Comparison of ENCODE assay signal across 23 cellular contexts in the genomic region with DNA sequence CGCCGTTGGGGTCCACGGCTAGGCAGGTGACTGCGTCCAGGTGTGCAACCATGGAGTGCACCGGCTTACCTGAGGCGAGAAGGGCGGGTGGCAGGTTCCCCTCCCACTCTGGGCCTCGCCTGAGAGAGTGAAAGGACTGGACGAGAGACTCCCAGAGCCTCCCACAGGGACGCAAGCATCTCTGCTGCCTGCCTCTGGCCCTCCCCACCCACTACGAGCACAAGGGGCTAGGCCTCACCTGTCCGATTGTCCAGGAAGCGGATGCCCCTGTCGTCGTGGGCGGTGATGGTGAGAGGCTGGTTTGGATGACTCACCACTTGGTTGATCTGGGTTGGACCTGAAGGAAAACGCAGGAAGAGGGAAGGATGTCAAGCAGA. TPM values are rescaled to one million over a fixed set of nuclear protein-coding genes. Genes with fewer than 3 reads are reported as not detected.
DNase-seq lines count a peak whose midpoint lies in the region; ATAC-seq, FAIRE-seq and TF ChIP-seq lines count a peak whose summit lies in the region.
"Had no signal": no experiment of that assay in that cellular context is flagged by ENCODE, and none has a peak within 500 bp of the region (broad histone marks: within the 10 kb centered on the region; RNA-seq: fewer than 3 reads in every experiment).

No MANE protein-coding gene starts in this region.

- peak overlapping the region; percentile 82 for H3K4me3 Mint-ChIP-seq in natural killer cell
- H3K4me3 Mint-ChIP-seq: HFFc6, nephron progenitor cell had no signal

- no peak overlapping the region for H3K27ac ChIP-seq in A549
- H3K27ac ChIP-seq in HEK293 (ENCODE audit: extremely low read depth, low read depth, low read length) = no peak overlapping the region
- peak overlapping the region; percentile 34 for H3K27ac ChIP-seq in angular gyrus (ENCODE audit: low read depth, low read length)
- no peak overlapping the region for H3K27ac ChIP-seq in smooth muscle cell (ENCODE audit: low read depth)
- H3K27ac ChIP-seq: SJCRH30, transverse colon had no signal

- no peak for TF ChIP-seq RAD21 in A549 (conservative IDR thresholded peaks at IDR 0.05 in 1 of 2, IDR thresholded peaks at IDR 0.05 in 1 of 2)

- no peak overlapping the region for H3K9ac ChIP-seq in smooth muscle cell (ENCODE audit: low read depth)

- H3K79me2 ChIP-seq in smooth muscle cell (ENCODE audit: low read depth) = no peaks in the 10 kb centered on the region

- H3K27ac Mint-ChIP-seq in natural killer cell = peak overlapping the region; percentile 29 to 71
- H3K27ac Mint-ChIP-seq: HFFc6 had no signal

- POLR2A ChIA-PET in A549 (lab: Yijun Ruan, JAX) (no interaction called here), HEK293 (lab: Yijun Ruan, JAX) (no interaction called here)

- H4K20me1 ChIP-seq in smooth muscle cell (ENCODE audit: low read depth) = peaks cover 20% of the 10 kb centered on the region

- WGBS in A549 (ENCODE audit: missing lambda C conversion rate) = 89% methylated on average over 14 of the region's 17 CpGs
- 89% methylated on average over 17 of the region's 17 CpGs for WGBS in smooth muscle cell (ENCODE audit: low lambda C conversion rate)

- TF ChIP-seq CTCF in A549 (IDR thresholded peaks at IDR 0.05) (no peak), HEK293 (tag by site-specific recombination; IDR thresholded peaks at IDR 0.05) (no peak; the same call in 1 of the 2 replicates), natural killer cell (IDR thresholded peaks at IDR 0.05) (no peak), smooth muscle cell (IDR thresholded peaks at IDR 0.05; ENCODE audit: borderline replicate concordance, insufficient read depth, poor library complexity, severe bottlenecking) (no peak)

- no peaks in the 10 kb centered on the region for H3K27me3 Mint-ChIP-seq in natural killer cell (ENCODE audit: low read depth in 2 of 2)

- FAIRE-seq in A549 (lab: Jason Lieb, UNC) = no peak
- FAIRE-seq: endometrium, G401.6 had no signal

- no peaks in the 10 kb centered on the region for H3K9me3 ChIP-seq in A549
- no peaks in the 10 kb centered on the region for H3K9me3 ChIP-seq in HEK293 (ENCODE audit: control insufficient read depth, insufficient read depth, low read depth, low read length)
- no peaks in the 10 kb centered on the region for H3K9me3 ChIP-seq in smooth muscle cell (replicated peaks; ENCODE audit: low read depth)
- H3K9me3 ChIP-seq: SJCRH30, transverse colon had no signal

- CTCF ChIA-PET in A549 (lab: Yijun Ruan, JAX) (interaction anchor here (1.4 to 12.9 kb wide), 5 partner anchors 7 to 60 kb away, joined by 6 to 205 read pairs (median 18); partner anchors contain the start of gene FKRP), HEK293 (lab: Yijun Ruan, JAX) (no interaction called here)

- peaks cover 45 to 69% of the 10 kb centered on the region in 2 donors for H3K4me1 Mint-ChIP-seq in natural killer cell

- H3K9me3 Mint-ChIP-seq in natural killer cell = no peaks in the 10 kb centered on the region
- H3K9me3 Mint-ChIP-seq: HFFc6, nephron progenitor cell had no signal

- no peak overlapping the region for H2AFZ ChIP-seq in smooth muscle cell (ENCODE audit: low read depth)

- intact Hi-C loops in natural killer cell (cut with micrococcal nuclease) = no loop called here

- H3K4me3 ChIP-seq in A549 (no peak overlapping the region), HEK293 (ENCODE audit: low read depth, low read length) (no peak overlapping the region), smooth muscle cell (no peak overlapping the region)
- H3K4me3 ChIP-seq: SJCRH30, transverse colon had no signal

- no peak for TF ChIP-seq EP300 in A549 (IDR thresholded peaks at IDR 0.05)

- peaks cover 25 to 79% of the 10 kb centered on the region in 2 experiments; a peak in 2 of 3 replicates for H3K36me3 ChIP-seq in HEK293 (ENCODE audit: control insufficient read depth in 2 of 2, insufficient read depth in 1 of 2, low read length in 2 of 2)
- no peaks in the 10 kb centered on the region for H3K36me3 ChIP-seq in smooth muscle cell (ENCODE audit: low read depth)

- TF ChIP-seq POLR2A in A549 (IDR thresholded peaks at IDR 0.05; ENCODE audit: low read length) = no peak

- H3K4me1 ChIP-seq in A549 = peaks cover 8% of the 10 kb centered on the region
- H3K4me1 ChIP-seq in HEK293 (ENCODE audit: control insufficient read depth, insufficient read depth, low read length) = no peaks in the 10 kb centered on the region; the same call in 1 of the 2 replicates
- no peaks in the 10 kb centered on the region for H3K4me1 ChIP-seq in smooth muscle cell (ENCODE audit: low read depth)
- H3K4me1 ChIP-seq: SJCRH30 had no signal

- no peak overlapping the region for H3K4me2 ChIP-seq in A549
- no peak overlapping the region for H3K4me2 ChIP-seq in smooth muscle cell

- H3K27me3 ChIP-seq in smooth muscle cell (ENCODE audit: low read depth) = no peaks in the 10 kb centered on the region
- H3K27me3 ChIP-seq: SJCRH30, transverse colon had no signal

- no peak for DNase-seq in A549 (ENCODE audit: low read depth in 1 of 2, low spot score in 1 of 2)
- no peak for DNase-seq in natural killer cell
- DNase-seq in smooth muscle cell (lab: John Stamatoyannopoulos, UW; ENCODE audit: unreplicated experiment) = no peak
- DNase-seq in HuH-7 (ENCODE audit: low spot score) = no peak
- DNase-seq: activated gamma-delta T cell treated with Interleukin-2 at 50 U/mL for 16 hours, amygdala, COR-L47, HFFc6, hippocampal formation, mesendoderm, NCI-H1417 treated with DMSO at 0.1 percent for 48 hours, NCI-H526 treated with DMSO at 0.1 percent for 48 hours, OCI-M1, SJCRH30, transverse colon had no signal

- peaks cover 9% of the 10 kb centered on the region for H3F3A ChIP-seq in smooth muscle cell (ENCODE audit: low read depth)

- H3K36me3 Mint-ChIP-seq in natural killer cell = no peaks in the 10 kb centered on the region

- no peak for ATAC-seq in A549
- ATAC-seq in natural killer cell = no peak
- ATAC-seq in HG02840 (IDR thresholded peaks at IDR 0.05; ENCODE audit: low FRiP score, unreplicated experiment) = no peak
- no peak for ATAC-seq in HG02610 (IDR thresholded peaks at IDR 0.05; ENCODE audit: unreplicated experiment)
- ATAC-seq: activated CD4-positive, CD25-positive, alpha-beta regulatory T cell treated with anti-CD3 and anti-CD28 coated beads, Interleukin-2, amount 50 U/mL, for 24 hours had no signal

TF ChIP-seq in A549, 52 proteins besides CTCF, POLR2A, EP300 and RAD21:
- TF ChIP-seq POLR2AphosphoS2 (conservative IDR thresholded peaks at IDR 0.05; ENCODE audit: low read length) = no peak
- no peak for TF ChIP-seq RNF2 (IDR thresholded peaks at IDR 0.05; ENCODE audit: borderline replicate concordance, low read depth)
- TF ChIP-seq BHLHE40 (IDR thresholded peaks at IDR 0.05; ENCODE audit: low read depth, low read length) = no peak
- TF ChIP-seq FOSL2 (IDR thresholded peaks at IDR 0.05) = no peak
- peak; percentile 59 for TF ChIP-seq FOSL2 (CRISPR knock-in tag; IDR thresholded peaks at IDR 0.05)
- no peak for TF ChIP-seq ZSCAN20 (CRISPR knock-in tag; IDR thresholded peaks at IDR 0.05)

TF ChIP-seq in HEK293, 187 proteins besides CTCF, POLR2A, EP300 and RAD21:
- TF ChIP-seq ZNF223 (tag by site-specific recombination; IDR thresholded peaks at IDR 0.05) = no peak
- no peak for TF ChIP-seq ZIC2 (tag by site-specific recombination; IDR thresholded peaks at IDR 0.05)
- 0 out of 2 replicates have a peak, but pooled peaks have one; percentile 15 for TF ChIP-seq EGR2 (tag by site-specific recombination; IDR thresholded peaks at IDR 0.05; ENCODE audit: low read depth)
- no peak for TF ChIP-seq ZNF174 (tag by site-specific recombination; IDR thresholded peaks at IDR 0.05)
- no peak for TF ChIP-seq ZNF677 (tag by site-specific recombination; IDR thresholded peaks at IDR 0.05)
- peak; percentile 53 for TF ChIP-seq ZFHX2 (tag by site-specific recombination; conservative IDR thresholded peaks at IDR 0.05)

RNA-seq across cellular contexts. Expression of gene PRKD2, which starts 5.1 kb away (rescaled TPM):
- 8.3 and 10.4 TPM in 2 replicates for polyA plus RNA-seq in A549 (2011; rRNA removed)
- 20.7 and 21.5 TPM in 2 replicates for polyA plus RNA-seq in A549 (2012; cell fraction: cytosol; rRNA removed)
- polyA plus RNA-seq in A549 (2012; cell fraction: nucleus; rRNA removed) = 43.5 and 59.2 TPM in 2 replicates
- polyA plus RNA-seq in A549 (2017; fragmentation: RNase III; extraction: RNeasy Plus Mini Kit Qiagen cat#74134 plus additional on column Dnase treatment) = 21.7 to 25.8 TPM (median 24.6 TPM) in 3 replicates
- 22.8 and 23.8 TPM in 2 replicates for polyA minus RNA-seq in A549 (2011; rRNA and poly(A)+ RNA removed)
- total RNA-seq in natural killer cell = 100 to 1,000 TPM; 179 to 216 (median 203) TPM
- 8.6 and 24.2 TPM in 2 replicates for total RNA-seq in smooth muscle cell
- polyA plus RNA-seq in smooth muscle cell = 34.6 and 45.9 TPM in 2 replicates

RNA-seq across cellular contexts. Expression of gene FKRP, which starts 23.9 kb away (rescaled TPM):
- polyA plus RNA-seq in A549 (2011; rRNA removed) = 14.7 and 16.4 TPM in 2 replicates
- 23.9 and 34.0 TPM in 2 replicates for polyA plus RNA-seq in A549 (2012; cell fraction: cytosol; rRNA removed)
- polyA plus RNA-seq in A549 (2012; cell fraction: nucleus; rRNA removed) = 75.2 and 82.8 TPM in 2 replicates
- polyA plus RNA-seq in A549 (2017; fragmentation: RNase III; extraction: RNeasy Plus Mini Kit Qiagen cat#74134 plus additional on column Dnase treatment) = 18.4 to 20.2 TPM (median 18.8 TPM) in 3 replicates
- polyA minus RNA-seq in A549 (2011; rRNA and poly(A)+ RNA removed) = 10.6 and 13.3 TPM in 2 replicates
- total RNA-seq in natural killer cell = 10 to 100 TPM; 19.1 to 23.3 (median 19.8) TPM
- total RNA-seq in smooth muscle cell = 13.8 and 35.2 TPM in 2 replicates
- polyA plus RNA-seq in smooth muscle cell = 18.9 and 27.2 TPM in 2 replicates

RNA-seq across cellular contexts. Expression of gene STRN4, which starts 24.3 kb away (rescaled TPM):
- polyA plus RNA-seq in A549 (2011; rRNA removed) (62.8 and 66.2 TPM in 2 replicates), A549 (2017; fragmentation: RNase III; extraction: RNeasy Plus Mini Kit Qiagen cat#74134 plus additional on column Dnase treatment) (70.0 to 72.9 TPM (median 71.0 TPM) in 3 replicates), smooth muscle cell (69.1 and 72.1 TPM in 2 replicates)
- polyA plus RNA-seq in A549 (2012; cell fraction: cytosol; rRNA removed) = 192 and 270 TPM in 2 replicates
- polyA plus RNA-seq in A549 (2012; cell fraction: nucleus; rRNA removed) = 380 and 588 TPM in 2 replicates
- polyA minus RNA-seq in A549 (2011; rRNA and poly(A)+ RNA removed) = 65.2 and 89.1 TPM in 2 replicates
- total RNA-seq in natural killer cell (100 to 1,000 TPM; 125 to 152 (median 125) TPM), smooth muscle cell (47.1 and 55.7 TPM in 2 replicates)
